9 cellular contexts compared by ENCODE assay signal in the genomic region with DNA sequence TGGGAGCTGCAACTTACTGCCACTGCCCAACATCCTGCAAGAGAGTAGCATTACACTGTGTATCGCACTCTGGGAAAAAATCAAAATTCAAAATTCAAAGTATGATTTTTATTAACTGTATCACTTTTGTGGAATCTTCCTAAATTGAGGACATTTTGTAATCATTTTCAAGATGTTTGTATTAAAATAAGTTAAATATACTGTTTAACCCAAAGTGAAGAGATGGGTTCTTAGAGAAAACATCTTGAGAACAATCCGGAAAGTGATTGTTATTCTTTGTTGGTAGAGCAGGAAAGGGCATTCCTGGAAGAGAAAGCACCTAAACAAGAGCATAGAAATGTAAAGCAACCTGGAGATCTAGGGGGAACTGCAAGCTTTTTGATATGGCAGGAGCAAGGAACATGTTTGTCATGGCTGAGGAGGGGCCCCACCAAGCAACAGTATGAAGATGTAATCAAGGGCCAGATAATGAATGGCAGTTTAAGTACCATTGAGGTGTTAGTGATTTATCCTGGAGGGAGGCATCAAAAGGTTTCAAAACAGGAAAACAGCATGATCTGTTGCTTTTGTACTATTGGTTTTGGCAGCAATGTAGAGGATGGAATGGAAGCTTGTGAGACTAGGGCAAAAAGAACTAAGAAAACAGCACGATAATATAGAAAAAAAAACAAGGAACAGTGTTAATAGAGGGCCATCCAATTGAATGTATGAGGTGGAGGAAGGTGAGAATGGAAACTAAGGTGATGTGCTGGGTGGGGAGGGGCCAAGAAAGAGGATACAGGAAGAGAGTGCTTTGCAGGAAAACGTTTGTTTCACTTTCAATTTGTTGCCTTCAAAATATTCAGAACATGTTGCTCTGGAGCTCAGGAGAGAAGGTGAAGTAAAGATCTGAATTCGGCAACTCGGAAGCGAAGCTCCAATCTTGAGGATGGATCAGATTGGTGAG. TPM values are rescaled to one million over a fixed set of nuclear protein-coding genes. Genes with fewer than 3 reads are reported as not detected.
A peak's percentile ranks its signal among the peaks of the same experiment; 100 is the strongest.
DNase-seq lines count a peak whose midpoint lies in the region; ATAC-seq and TF ChIP-seq lines count a peak whose summit lies in the region.
"Had no signal": no experiment of that assay in that cellular context is flagged by ENCODE, and none has a peak within 500 bp of the region (broad histone marks: within the 10 kb centered on the region; RNA-seq: fewer than 3 reads in every experiment).

No MANE protein-coding gene starts in this region.

- H3K36me3 Mint-ChIP-seq in activated CD4-positive, alpha-beta memory T cell treated with anti-CD3 and anti-CD28 coated beads for 36 hours: no peaks in the 10 kb centered on the region

- intact Hi-C loops in activated CD4-positive, alpha-beta memory T cell treated with anti-CD3 and anti-CD28 coated beads for 36 hours (cut with micrococcal nuclease): loop anchor here (1.0 kb wide), 1 partner anchor 15 kb away; no protein-coding TSS in a partner anchor

- H3K4me3 Mint-ChIP-seq in activated CD4-positive, alpha-beta memory T cell treated with anti-CD3 and anti-CD28 coated beads for 36 hours: peak overlapping the region; percentile 90

- no peaks in the 10 kb centered on the region for H3K9me3 ChIP-seq in HUES64 (ENCODE audit: insufficient read depth, low read depth, low read length)

- peaks cover 38% of the 10 kb centered on the region for H3K4me1 ChIP-seq in HUES64 (ENCODE audit: insufficient read depth, low read length)

- CTCF ChIA-PET in activated CD4-positive, alpha-beta memory T cell treated with anti-CD3 and anti-CD28 coated beads for 36 hours (lab: Charles Lee): interaction anchor here (1.2 to 1.3 kb wide), 2 partner anchors 13 to 41 kb away, joined by 4 to 5 read pairs; no protein-coding TSS in a partner anchor

- peak overlapping the region; percentile 97 for H3K27ac ChIP-seq in HUES64 (ENCODE audit: low read depth, low read length)
- H3K27ac ChIP-seq: cardiac muscle cell had no signal

- H3K4me3 ChIP-seq in HUES64 (ENCODE audit: low read length): peak overlapping the region; percentile 57
- peak overlapping the region; percentile 26 to 45 for H3K4me3 ChIP-seq in foreskin fibroblast (ENCODE audit: low read depth in 1 of 2, low read length in 2 of 2)
- H3K4me3 ChIP-seq: cardiac muscle cell had no signal

- no peak for TF ChIP-seq CTCF in foreskin fibroblast (IDR thresholded peaks at IDR 0.05; ENCODE audit: low read depth, low read length)

- H3K9ac ChIP-seq in HUES64 (ENCODE audit: low read depth, low read length): peak overlapping the region; percentile 52

- H3K27me3 ChIP-seq in HUES64 (ENCODE audit: insufficient read depth, low read length): no peaks in the 10 kb centered on the region
- H3K27me3 ChIP-seq: cardiac muscle cell had no signal

- H3K36me3 ChIP-seq in HUES64 (ENCODE audit: insufficient read depth, low read length): no peaks in the 10 kb centered on the region
- H3K36me3 ChIP-seq: cardiac muscle cell had no signal

- no peaks in the 10 kb centered on the region for H3K9me3 Mint-ChIP-seq in activated CD4-positive, alpha-beta memory T cell treated with anti-CD3 and anti-CD28 coated beads for 36 hours

- 18% methylated on average over 7 of the region's 7 CpGs for WGBS in HUES64

- peaks cover 18% of the 10 kb centered on the region for H3K4me1 Mint-ChIP-seq in activated CD4-positive, alpha-beta memory T cell treated with anti-CD3 and anti-CD28 coated beads for 36 hours (ENCODE audit: low read depth)

- peak; percentile 96 for ATAC-seq in GM21515 (IDR thresholded peaks at IDR 0.05; ENCODE audit: unreplicated experiment)

- H3K27ac Mint-ChIP-seq in activated CD4-positive, alpha-beta memory T cell treated with anti-CD3 and anti-CD28 coated beads for 36 hours: peak overlapping the region; percentile 84

- H3K27me3 Mint-ChIP-seq in activated CD4-positive, alpha-beta memory T cell treated with anti-CD3 and anti-CD28 coated beads for 36 hours: peaks cover 2% of the 10 kb centered on the region

- POLR2A ChIA-PET in activated CD4-positive, alpha-beta memory T cell treated with anti-CD3 and anti-CD28 coated beads for 36 hours (lab: Charles Lee): interaction anchor here (1.3 to 1.5 kb wide), 2 partner anchors 15 kb away, joined by 3 to 5 read pairs; no protein-coding TSS in a partner anchor

- DNase-seq in GM03348 (ENCODE audit: low spot score) (peak; percentile 23), foreskin fibroblast (peak in 1 of 2 donors; percentile 30), renal cortical epithelial cell (ENCODE audit: low read depth) (peak; percentile 57), HuH-7 (ENCODE audit: low spot score) (no peak), dedifferentiated amniotic fluid mesenchymal stem cell (ENCODE audit: extremely low spot score) (no peak)
- DNase-seq in activated CD4-positive, alpha-beta memory T cell treated with anti-CD3 and anti-CD28 coated beads for 36 hours: peak; percentile 35

RNA-seq across cellular contexts. Expression of a gene that starts 14.2 kb away (rescaled TPM):
- polyA plus RNA-seq in HUES64 (2013, experiment 1 of 2): 52.6 TPM
- polyA plus RNA-seq in HUES64 (2013, experiment 2 of 2): 41.5 TPM
- total RNA-seq in activated CD4-positive, alpha-beta memory T cell treated with anti-CD3 and anti-CD28 coated beads for 36 hours: 10 to 100 TPM; 36.2 to 41.0 TPM
- total RNA-seq in renal cortical epithelial cell: 42.5 and 62.1 TPM in 2 replicates

RNA-seq across cellular contexts. Expression of a gene that starts 38.5 kb away (rescaled TPM):
- 1.4 TPM for polyA plus RNA-seq in HUES64 (2013, experiment 1 of 2)
- polyA plus RNA-seq in HUES64 (2013, experiment 2 of 2): 1.7 TPM
- under 1 TPM; 0.12 to 0.19 TPM for total RNA-seq in activated CD4-positive, alpha-beta memory T cell treated with anti-CD3 and anti-CD28 coated beads for 36 hours
- 0.35 and 1.2 TPM in 2 replicates for total RNA-seq in renal cortical epithelial cell

Comparison
In these comparisons a context has a peak if more than half of its experiments do, and no peak if none do; other contexts are left out.
1. DNase-seq: peak in GM03348 (single experiment), activated CD4-positive, alpha-beta memory T cell treated with anti-CD3 and anti-CD28 coated beads for 36 hours (single experiment) and renal cortical epithelial cell (single experiment); none in HuH-7 (single experiment) and dedifferentiated amniotic fluid mesenchymal stem cell (single experiment).